8 cellular contexts compared by ENCODE assay signal in genomic region chr10:100529473-100530298, GRCh38. TPM values are rescaled to one million over a fixed set of nuclear protein-coding genes. Genes with fewer than 3 reads are reported as not detected.
A peak's percentile ranks its signal among the peaks of the same experiment; 100 is the strongest.
DNase-seq lines count a peak whose midpoint lies in the region; ATAC-seq, FAIRE-seq and TF ChIP-seq lines count a peak whose summit lies in the region.

NDUFB8 (minus strand) TSS chr10:100529871; CDS start chr10:100529851, 20 bp downstream.

- TF ChIP-seq CTCF in kidney (IDR thresholded peaks at IDR 0.05; ENCODE audit: borderline replicate concordance, extremely low read depth, insufficient read depth): no peak

- ATAC-seq in HG03108 (IDR thresholded peaks at IDR 0.05; ENCODE audit: unreplicated experiment): peak; percentile 80
- ATAC-seq in HG03521 (IDR thresholded peaks at IDR 0.05; ENCODE audit: unreplicated experiment): no peak

- H3K4me1 ChIP-seq in kidney (ENCODE audit: control insufficient read depth in 1 of 2, insufficient read depth in 1 of 2, low read depth in 1 of 2, low read length in 2 of 2): peaks cover 9 to 15% of the 10 kb centered on the region in 2 donors

- peaks cover 12 to 24% of the 10 kb centered on the region in 2 donors for H3K36me3 ChIP-seq in kidney (ENCODE audit: control insufficient read depth in 1 of 2, insufficient read depth in 2 of 2, low read length in 2 of 2)

- peak; percentile 77 for FAIRE-seq in GM12891 (lab: Jason Lieb, UNC)
- no peak for FAIRE-seq in kidney (lab: Jason Lieb, UNC)

- H3K27ac ChIP-seq in kidney (ENCODE audit: low read depth in 2 of 2, low read length in 2 of 2): peak within 1 kb of the TSS; percentile 67 to 74

- peak within 1 kb of the TSS; percentile 93 to 97 for H3K4me3 ChIP-seq in kidney (ENCODE audit: low read length in 2 of 2)

- no peaks in the 10 kb centered on the region for H3K9me3 ChIP-seq in kidney (ENCODE audit: control insufficient read depth in 1 of 2, low read length in 2 of 2)

- peak within 1 kb of the TSS; percentile 95 to 97 for H3K9ac ChIP-seq in kidney (ENCODE audit: low read length in 2 of 2)

- peak; percentile 70; the same call in 1 of the 2 replicates for TF ChIP-seq POLR2A in GM12891 (IDR thresholded peaks at IDR 0.05; ENCODE audit: low read depth, low read length)

- DNase-seq in GM12891 (ENCODE audit: insufficient read length, low spot score): peak; percentile 65
- DNase-seq in NCI-H524 (lab: John Stamatoyannopoulos, UW): peak; percentile 49 to 71
- peak; percentile 78 for DNase-seq in activated CD4-positive, alpha-beta T cell treated with anti-CD3 and anti-CD28 coated beads for 1 hour
- peak; percentile 92 for DNase-seq in cerebellar cortex (ENCODE audit: low spot score)
- DNase-seq in kidney: peak; percentile 96
- DNase-seq in stimulated activated CD4-positive, alpha-beta T cell treated with anti-CD3 and anti-CD28 coated beads, Interleukin-15, amount 100 ng/mL, for 1 hour (ENCODE audit: low read depth in 1 of 2, low spot score in 1 of 2): peak; percentile 69 to 75

- intact Hi-C loops in kidney (cut with DNase I): no loop called here

TF ChIP-seq in GM12891, 5 proteins besides CTCF, POLR2A, EP300 and RAD21:
- TF ChIP-seq PAX5 (IDR thresholded peaks at IDR 0.05; ENCODE audit: insufficient read depth, low read length, severe bottlenecking) (peak; percentile 75), POLR2AphosphoS5 (IDR thresholded peaks at IDR 0.05; ENCODE audit: low read depth, low read length) (peak; percentile 83), POU2F2 (IDR thresholded peaks at IDR 0.05; ENCODE audit: low read depth, low read length) (no peak), TAF1 (IDR thresholded peaks at IDR 0.05; ENCODE audit: low read depth, low read length) (peak; percentile 92), SPI1 (IDR thresholded peaks at IDR 0.05; ENCODE audit: low read depth, low read length) (no peak)

RNA-seq across cellular contexts. Expression of gene NDUFB8, which starts in this region (rescaled TPM):
- polyA plus RNA-seq in GM12891 (2012; ENCODE audit: low read depth, missing spikeins): 305 TPM
- total RNA-seq in kidney: 162 TPM
- 638 TPM for polyA plus RNA-seq in kidney (ENCODE audit: insufficient read depth, low read depth, low replicate concordance)
